8 cellular contexts compared by ENCODE assay signal in genomic region chr10:95295031-95295755, GRCh38. TPM values are rescaled to one million over a fixed set of nuclear protein-coding genes. Genes with fewer than 3 reads are reported as not detected.
DNase-seq lines count a peak whose midpoint lies in the region; ATAC-seq and TF ChIP-seq lines count a peak whose summit lies in the region.

No MANE protein-coding gene starts in this region.

- H3K18ac ChIP-seq in trophoblast cell (ENCODE audit: low read length): peak overlapping the region; percentile 28

- no peaks in the 10 kb centered on the region for H3K4me1 Mint-ChIP-seq in MCF 10A (ENCODE audit: insufficient read depth, unreplicated experiment)
- H3K4me1 Mint-ChIP-seq in activated CD4-positive, alpha-beta T cell treated with anti-CD3 and anti-CD28 coated beads, Interleukin-2, amount 10 ng/mL, durations not matched to agents 7 days and 5 days: peaks cover 49% of the 10 kb centered on the region
- H3K4me1 Mint-ChIP-seq in osteocyte (ENCODE audit: unreplicated experiment): peaks cover 9% of the 10 kb centered on the region

- H3K27ac Mint-ChIP-seq in MCF 10A (ENCODE audit: low read depth, unreplicated experiment): no peak overlapping the region
- H3K27ac Mint-ChIP-seq in activated CD4-positive, alpha-beta T cell treated with anti-CD3 and anti-CD28 coated beads, Interleukin-2, amount 10 ng/mL, durations not matched to agents 7 days and 5 days: peak overlapping the region; percentile 92
- H3K27ac Mint-ChIP-seq in osteocyte (ENCODE audit: unreplicated experiment): no peak overlapping the region

- no TSS peak for BruUV-seq in MCF 10A (replicated peaks; lab: Mats Ljungman, UMichigan)

- WGBS in trophoblast cell (ENCODE audit: extremely low coverage, insufficient coverage, insufficient read length): no CpG with 5 or more reads among the region's 39 CpGs

- H3K79me2 ChIP-seq in trophoblast cell (ENCODE audit: control insufficient read depth, insufficient read depth, low read length, poor library complexity): peaks cover 8% of the 10 kb centered on the region

- peak overlapping the region; percentile 87 for H2BK120ac ChIP-seq in trophoblast cell (ENCODE audit: insufficient read depth, low read length, poor library complexity)

- no peak overlapping the region for H3K9ac ChIP-seq in trophoblast cell (ENCODE audit: low read length)

- H2AK5ac ChIP-seq in trophoblast cell (ENCODE audit: low read length): no peak overlapping the region

- H3K27ac ChIP-seq in breast epithelium: peak overlapping the region; percentile 70 to 71
- H3K27ac ChIP-seq in trophoblast cell (ENCODE audit: low read depth, low read length): peak overlapping the region; percentile 13

- H3K9me3 ChIP-seq in breast epithelium: no peaks in the 10 kb centered on the region
- H3K9me3 ChIP-seq in trophoblast cell (ENCODE audit: insufficient read depth, low read depth, low read length): peaks cover 3% of the 10 kb centered on the region

- peak overlapping the region; percentile 71 for H4K8ac ChIP-seq in trophoblast cell (ENCODE audit: low read depth, low read length)

- H3K27me3 ChIP-seq in breast epithelium (no peaks in the 10 kb centered on the region), trophoblast cell (ENCODE audit: insufficient read depth, low read length) (no peaks in the 10 kb centered on the region)

- H3K23ac ChIP-seq in trophoblast cell (ENCODE audit: low read length): no peak overlapping the region

- H3K4me3 ChIP-seq in breast epithelium: peak overlapping the region; percentile 28 to 66 (median 50)
- no peak overlapping the region for H3K4me3 ChIP-seq in trophoblast cell (ENCODE audit: low read depth, low read length)

- TF ChIP-seq CTCF in breast epithelium (IDR thresholded peaks at IDR 0.05) (no peak), MCF 10A (IDR thresholded peaks at IDR 0.05; ENCODE audit: unreplicated experiment) (no peak), osteocyte (IDR thresholded peaks at IDR 0.05) (no peak)

- no peaks in the 10 kb centered on the region for H3K36me3 ChIP-seq in breast epithelium
- no peaks in the 10 kb centered on the region for H3K36me3 ChIP-seq in trophoblast cell (ENCODE audit: control insufficient read depth in 1 of 2, insufficient read depth in 2 of 2, low read length in 2 of 2)

- H2BK5ac ChIP-seq in trophoblast cell (ENCODE audit: low read depth, low read length, poor library complexity): peak overlapping the region; percentile 50

- CTCF ChIA-PET in MCF 10A (lab: Yijun Ruan, JAX): interaction anchor here (0.7 kb wide), 1 partner anchor 179 kb away, joined by 3 read pairs; no protein-coding TSS in a partner anchor
- CTCF ChIA-PET in activated CD4-positive, alpha-beta T cell treated with anti-CD3 and anti-CD28 coated beads, Interleukin-2, amount 10 ng/mL, durations not matched to agents 7 days and 5 days (lab: Charles Lee): interaction anchor here (0.8 to 1.4 kb wide), 3 partner anchors 17 to 399 kb away, joined by 3 read pairs; partner anchors contain the start of gene TCTN3

- H3K4me3 Mint-ChIP-seq in MCF 10A (ENCODE audit: unreplicated experiment): no peak overlapping the region
- peak overlapping the region; percentile 60 for H3K4me3 Mint-ChIP-seq in activated CD4-positive, alpha-beta T cell treated with anti-CD3 and anti-CD28 coated beads, Interleukin-2, amount 10 ng/mL, durations not matched to agents 7 days and 5 days
- H3K4me3 Mint-ChIP-seq in osteocyte (ENCODE audit: unreplicated experiment): no peak overlapping the region

- H3K9me3 Mint-ChIP-seq in MCF 10A (ENCODE audit: unreplicated experiment) (no peaks in the 10 kb centered on the region), osteocyte (ENCODE audit: unreplicated experiment) (no peaks in the 10 kb centered on the region)
- H3K9me3 Mint-ChIP-seq in activated CD4-positive, alpha-beta T cell treated with anti-CD3 and anti-CD28 coated beads, Interleukin-2, amount 10 ng/mL, durations not matched to agents 7 days and 5 days: no peaks in the 10 kb centered on the region

- H4K91ac ChIP-seq in trophoblast cell (ENCODE audit: low read depth, low read length): peak overlapping the region; percentile 71

- H3K4me1 ChIP-seq in breast epithelium: no peaks in the 10 kb centered on the region
- peaks cover 17 to 18% of the 10 kb centered on the region in 2 experiments for H3K4me1 ChIP-seq in trophoblast cell (ENCODE audit: control insufficient read depth in 1 of 2, insufficient read depth in 2 of 2, low read length in 2 of 2)

- intact Hi-C loops in breast epithelium (cut with DNase I; ENCODE audit: low total_unique reads): no loop called here
- intact Hi-C loops in MCF 10A (cut with micrococcal nuclease): no loop called here

- no peaks in the 10 kb centered on the region for H3K36me3 Mint-ChIP-seq in MCF 10A (ENCODE audit: insufficient read depth, unreplicated experiment)
- no peaks in the 10 kb centered on the region for H3K36me3 Mint-ChIP-seq in activated CD4-positive, alpha-beta T cell treated with anti-CD3 and anti-CD28 coated beads, Interleukin-2, amount 10 ng/mL, durations not matched to agents 7 days and 5 days (ENCODE audit: low read depth)
- no peaks in the 10 kb centered on the region for H3K36me3 Mint-ChIP-seq in osteocyte (ENCODE audit: unreplicated experiment)

- POLR2A ChIA-PET in MCF 10A (lab: Yijun Ruan, JAX): interaction anchor here (0.8 to 1.2 kb wide), 2 partner anchors 17 to 31 kb away, joined by 3 to 4 read pairs; no protein-coding TSS in a partner anchor
- POLR2A ChIA-PET in activated CD4-positive, alpha-beta T cell treated with anti-CD3 and anti-CD28 coated beads, Interleukin-2, amount 10 ng/mL, durations not matched to agents 7 days and 5 days (lab: Charles Lee): interaction anchor here (0.5 kb wide), 2 partner anchors 10 to 114 kb away, joined by 3 read pairs; no protein-coding TSS in a partner anchor

- TF ChIP-seq POLR2A in breast epithelium (IDR thresholded peaks at IDR 0.05): no peak

- peak overlapping the region; percentile 21 for H3K4ac ChIP-seq in trophoblast cell (ENCODE audit: low read depth, low read length)

- peak; percentile 79 for ATAC-seq in HG02642 (IDR thresholded peaks at IDR 0.05; ENCODE audit: poor library complexity, unreplicated experiment)

- H3K79me1 ChIP-seq in trophoblast cell (ENCODE audit: low read length): peaks cover 22% of the 10 kb centered on the region

- H3K14ac ChIP-seq in trophoblast cell (ENCODE audit: low read length): peak overlapping the region; percentile 67

- H3K27me3 Mint-ChIP-seq in MCF 10A (ENCODE audit: insufficient read depth, unreplicated experiment) (no peaks in the 10 kb centered on the region), osteocyte (ENCODE audit: unreplicated experiment) (no peaks in the 10 kb centered on the region)
- H3K27me3 Mint-ChIP-seq in activated CD4-positive, alpha-beta T cell treated with anti-CD3 and anti-CD28 coated beads, Interleukin-2, amount 10 ng/mL, durations not matched to agents 7 days and 5 days: peaks cover 19% of the 10 kb centered on the region

- H2AFZ ChIP-seq in trophoblast cell (ENCODE audit: insufficient read depth, low read length, poor library complexity): peak overlapping the region; percentile 46

- peak overlapping the region; percentile 22 for H3K4me2 ChIP-seq in trophoblast cell (ENCODE audit: low read length)

- H2BK12ac ChIP-seq in trophoblast cell (ENCODE audit: low read length): peak overlapping the region; percentile 81

- DNase-seq in breast epithelium (ENCODE audit: low spot score in 2 of 2): peak in 1 of 2 donors; percentile 26
- no peak for DNase-seq in MCF 10A (ENCODE audit: unreplicated experiment)
- peak; percentile 68 for DNase-seq in NCI-H1105 treated with DMSO at 0.1 percent for 48 hours (lab: John Stamatoyannopoulos, UW)
- peak; percentile 79 for DNase-seq in activated CD4-positive, alpha-beta T cell treated with anti-CD3 and anti-CD28 coated beads, Interleukin-2, amount 10 ng/mL, durations not matched to agents 7 days and 5 days
- DNase-seq in fibroblast of peridontal ligament (ENCODE audit: extremely low read depth): peak; percentile 46
- DNase-seq in trophoblast cell: peak; percentile 68 to 77
- DNase-seq in osteocyte (ENCODE audit: extremely low spot score, unreplicated experiment): no peak

- no peak overlapping the region for H4K12ac ChIP-seq in trophoblast cell (ENCODE audit: low read depth, low read length)

RNA-seq across cellular contexts. Expression of gene PDLIM1, which starts 4.4 kb away (rescaled TPM):
- total RNA-seq in breast epithelium: 100 to 1,000 TPM in 1 of 3 donors, 10 to 100 TPM in 2; 80.8 to 143 (median 87.7) TPM
- 74.6 and 98.1 TPM in 2 replicates for total RNA-seq in MCF 10A (2022)
- 10 to 100 TPM; 17.4 to 19.6 TPM for total RNA-seq in activated CD4-positive, alpha-beta T cell treated with anti-CD3 and anti-CD28 coated beads, Interleukin-2, amount 10 ng/mL, durations not matched to agents 7 days and 5 days
- 338 and 355 TPM in 2 replicates for polyA plus RNA-seq in trophoblast cell (2013)
- 71.7 and 73.8 TPM in 2 replicates for total RNA-seq in osteocyte

Comparison
In these comparisons a context has a peak if more than half of its experiments do, and no peak if none do; other contexts are left out.
1. DNase-seq: peak in NCI-H1105 treated with DMSO at 0.1 percent for 48 hours (single experiment), activated CD4-positive, alpha-beta T cell treated with anti-CD3 and anti-CD28 coated beads, Interleukin-2, amount 10 ng/mL, durations not matched to agents 7 days and 5 days (single experiment), fibroblast of peridontal ligament (single experiment) and trophoblast cell (2 of 2); none in MCF 10A (single experiment) and osteocyte (single experiment).